ENCODE assay signal across 1 cellular context in genomic region chr1:26889580-26890466, GRCh38.
TF ChIP-seq lines count a peak whose summit lies in the region.

Gene GPN2 (minus strand): TSS chr1:26890283. CDS start chr1:26890096, 187 bp downstream.

TF ChIP-seq in GM12878, 131 proteins besides CTCF, POLR2A, EP300 and RAD21 (continued from another document):
- TF ChIP-seq ZBED1 (IDR thresholded peaks at IDR 0.05; ENCODE audit: borderline replicate concordance) (0 out of 2 replicates have a peak, but pooled peaks have one; percentile 37), SP1 (IDR thresholded peaks at IDR 0.05; ENCODE audit: low read depth, low read length) (peak; percentile 7), IKZF1 (conservative IDR thresholded peaks at IDR 0.05) (0 out of 2 replicates have a peak, but pooled peaks have one; percentile 63), BACH1 (IDR thresholded peaks at IDR 0.05; ENCODE audit: borderline replicate concordance) (peak; percentile 35), POLR2AphosphoS5 (IDR thresholded peaks at IDR 0.05; ENCODE audit: low read length) (peak; percentile 96), NFIC (IDR thresholded peaks at IDR 0.05; ENCODE audit: low read depth, low read length) (peak; percentile 13; the same call in 1 of the 2 replicates), STAT3 (IDR thresholded peaks at IDR 0.05; ENCODE audit: low read depth, low read length) (no peak), SRF (IDR thresholded peaks at IDR 0.05; ENCODE audit: low read depth in 2 of 2, low read length in 2 of 2) (no peak), PML (IDR thresholded peaks at IDR 0.05; ENCODE audit: low read length) (peak; percentile 93), NRF1 (conservative IDR thresholded peaks at IDR 0.05; ENCODE audit: low read depth, low read length) (peak; percentile 30; the same call in 1 of the 2 replicates), BHLHE40 (IDR thresholded peaks at IDR 0.05; ENCODE audit: borderline replicate concordance in 1 of 2, low read depth in 2 of 2, low read length in 1 of 2) (peak in 1 of 2 experiments; percentile 29; a peak in 1 of 4 replicates), PAX8 (IDR thresholded peaks at IDR 0.05) (no peak)
- TF ChIP-seq, protein P1, sequence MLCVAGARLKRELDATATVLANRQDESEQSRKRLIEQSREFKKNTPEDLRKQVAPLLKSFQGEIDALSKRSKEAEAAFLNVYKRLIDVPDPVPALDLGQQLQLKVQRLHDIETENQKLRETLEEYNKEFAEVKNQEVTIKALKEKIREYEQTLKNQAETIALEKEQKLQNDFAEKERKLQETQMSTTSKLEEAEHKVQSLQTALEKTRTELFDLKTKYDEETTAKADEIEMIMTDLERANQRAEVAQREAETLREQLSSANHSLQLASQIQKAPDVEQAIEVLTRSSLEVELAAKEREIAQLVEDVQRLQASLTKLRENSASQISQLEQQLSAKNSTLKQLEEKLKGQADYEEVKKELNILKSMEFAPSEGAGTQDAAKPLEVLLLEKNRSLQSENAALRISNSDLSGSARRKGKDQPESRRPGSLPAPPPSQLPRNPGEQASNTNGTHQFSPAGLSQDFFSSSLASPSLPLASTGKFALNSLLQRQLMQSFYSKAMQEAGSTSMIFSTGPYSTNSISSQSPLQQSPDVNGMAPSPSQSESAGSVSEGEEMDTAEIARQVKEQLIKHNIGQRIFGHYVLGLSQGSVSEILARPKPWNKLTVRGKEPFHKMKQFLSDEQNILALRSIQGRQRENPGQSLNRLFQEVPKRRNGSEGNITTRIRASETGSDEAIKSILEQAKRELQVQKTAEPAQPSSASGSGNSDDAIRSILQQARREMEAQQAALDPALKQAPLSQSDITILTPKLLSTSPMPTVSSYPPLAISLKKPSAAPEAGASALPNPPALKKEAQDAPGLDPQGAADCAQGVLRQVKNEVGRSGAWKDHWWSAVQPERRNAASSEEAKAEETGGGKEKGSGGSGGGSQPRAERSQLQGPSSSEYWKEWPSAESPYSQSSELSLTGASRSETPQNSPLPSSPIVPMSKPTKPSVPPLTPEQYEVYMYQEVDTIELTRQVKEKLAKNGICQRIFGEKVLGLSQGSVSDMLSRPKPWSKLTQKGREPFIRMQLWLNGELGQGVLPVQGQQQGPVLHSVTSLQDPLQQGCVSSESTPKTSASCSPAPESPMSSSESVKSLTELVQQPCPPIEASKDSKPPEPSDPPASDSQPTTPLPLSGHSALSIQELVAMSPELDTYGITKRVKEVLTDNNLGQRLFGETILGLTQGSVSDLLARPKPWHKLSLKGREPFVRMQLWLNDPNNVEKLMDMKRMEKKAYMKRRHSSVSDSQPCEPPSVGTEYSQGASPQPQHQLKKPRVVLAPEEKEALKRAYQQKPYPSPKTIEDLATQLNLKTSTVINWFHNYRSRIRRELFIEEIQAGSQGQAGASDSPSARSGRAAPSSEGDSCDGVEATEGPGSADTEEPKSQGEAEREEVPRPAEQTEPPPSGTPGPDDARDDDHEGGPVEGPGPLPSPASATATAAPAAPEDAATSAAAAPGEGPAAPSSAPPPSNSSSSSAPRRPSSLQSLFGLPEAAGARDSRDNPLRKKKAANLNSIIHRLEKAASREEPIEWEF (IDR thresholded peaks at IDR 0.05; ENCODE audit: insufficient replicate concordance, low read depth, low read length), result peak; percentile 17
